1 cellular context compared by ENCODE assay signal in the genomic region with DNA sequence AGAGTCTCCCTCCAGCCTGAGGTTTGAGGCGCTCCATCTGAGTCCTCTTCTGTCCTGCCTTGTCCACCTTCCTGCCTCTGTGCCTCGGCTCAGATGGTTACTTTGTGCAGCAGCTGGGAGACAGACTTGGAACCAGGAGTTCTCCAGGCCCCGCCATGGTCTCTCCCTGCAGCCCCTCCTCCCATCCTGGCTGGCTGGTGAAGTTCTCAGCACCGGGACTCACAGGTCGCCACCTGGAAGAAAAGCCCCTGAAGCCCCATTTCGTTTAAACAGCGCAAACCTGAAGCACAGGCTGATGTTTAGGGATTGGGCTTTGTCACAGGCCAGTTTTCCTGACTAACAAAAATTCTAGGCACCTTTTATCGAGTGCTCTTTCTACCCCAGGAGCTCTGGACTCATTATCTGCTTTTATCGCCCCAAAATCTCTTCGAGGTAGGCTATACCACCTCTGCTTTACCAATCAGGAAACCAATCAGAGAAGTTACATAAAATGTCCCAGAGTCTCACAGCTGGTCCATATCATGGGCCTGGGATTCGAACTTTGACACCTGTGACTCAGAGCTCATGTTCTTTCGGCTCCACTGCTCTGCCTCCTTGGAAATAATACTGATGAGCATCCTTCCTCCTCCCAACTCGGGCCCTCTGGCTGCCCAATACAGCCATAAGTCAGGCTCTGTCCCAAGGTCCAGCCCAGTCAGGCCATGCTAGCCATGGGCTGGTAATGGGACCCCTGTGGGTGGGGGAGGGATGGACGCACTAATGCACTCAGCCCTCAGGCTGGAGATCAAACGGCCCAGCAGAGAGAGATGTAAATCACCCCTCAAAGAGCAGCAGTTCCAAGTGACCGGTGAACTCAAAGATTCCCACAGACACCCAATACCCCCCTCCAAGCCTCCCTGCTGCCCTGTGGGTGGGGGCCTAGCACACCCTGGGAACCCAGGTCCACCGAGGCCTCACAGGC.
TF ChIP-seq lines count a peak whose summit lies in the region.

No MANE protein-coding gene starts in this region.

TF ChIP-seq in endothelial cell of umbilical vein, 7 proteins besides CTCF, POLR2A, EP300 and RAD21:
- TF ChIP-seq MYC (IDR thresholded peaks at IDR 0.05; ENCODE audit: low read depth, low read length) (no peak), EZH2 (IDR thresholded peaks at IDR 0.05; ENCODE audit: borderline replicate concordance, low read depth, low read length, severe bottlenecking) (no peak), JUN (IDR thresholded peaks at IDR 0.05; ENCODE audit: borderline replicate concordance, insufficient read depth, insufficient read length, low read depth) (no peak), FOS (IDR thresholded peaks at IDR 0.05; ENCODE audit: borderline replicate concordance, insufficient read depth, low read length) (no peak), POLR2AphosphoS5 (IDR thresholded peaks at IDR 0.05; ENCODE audit: insufficient read depth, low read depth, low read length) (no peak), GATA2 (IDR thresholded peaks at IDR 0.05; ENCODE audit: insufficient read depth, insufficient read length, low read depth, low read length) (no peak)
- TF ChIP-seq, protein P1, sequence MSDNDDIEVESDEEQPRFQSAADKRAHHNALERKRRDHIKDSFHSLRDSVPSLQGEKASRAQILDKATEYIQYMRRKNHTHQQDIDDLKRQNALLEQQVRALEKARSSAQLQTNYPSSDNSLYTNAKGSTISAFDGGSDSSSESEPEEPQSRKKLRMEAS (IDR thresholded peaks at IDR 0.05; ENCODE audit: insufficient read depth, insufficient read length): no peak
